In the genomic region with DNA sequence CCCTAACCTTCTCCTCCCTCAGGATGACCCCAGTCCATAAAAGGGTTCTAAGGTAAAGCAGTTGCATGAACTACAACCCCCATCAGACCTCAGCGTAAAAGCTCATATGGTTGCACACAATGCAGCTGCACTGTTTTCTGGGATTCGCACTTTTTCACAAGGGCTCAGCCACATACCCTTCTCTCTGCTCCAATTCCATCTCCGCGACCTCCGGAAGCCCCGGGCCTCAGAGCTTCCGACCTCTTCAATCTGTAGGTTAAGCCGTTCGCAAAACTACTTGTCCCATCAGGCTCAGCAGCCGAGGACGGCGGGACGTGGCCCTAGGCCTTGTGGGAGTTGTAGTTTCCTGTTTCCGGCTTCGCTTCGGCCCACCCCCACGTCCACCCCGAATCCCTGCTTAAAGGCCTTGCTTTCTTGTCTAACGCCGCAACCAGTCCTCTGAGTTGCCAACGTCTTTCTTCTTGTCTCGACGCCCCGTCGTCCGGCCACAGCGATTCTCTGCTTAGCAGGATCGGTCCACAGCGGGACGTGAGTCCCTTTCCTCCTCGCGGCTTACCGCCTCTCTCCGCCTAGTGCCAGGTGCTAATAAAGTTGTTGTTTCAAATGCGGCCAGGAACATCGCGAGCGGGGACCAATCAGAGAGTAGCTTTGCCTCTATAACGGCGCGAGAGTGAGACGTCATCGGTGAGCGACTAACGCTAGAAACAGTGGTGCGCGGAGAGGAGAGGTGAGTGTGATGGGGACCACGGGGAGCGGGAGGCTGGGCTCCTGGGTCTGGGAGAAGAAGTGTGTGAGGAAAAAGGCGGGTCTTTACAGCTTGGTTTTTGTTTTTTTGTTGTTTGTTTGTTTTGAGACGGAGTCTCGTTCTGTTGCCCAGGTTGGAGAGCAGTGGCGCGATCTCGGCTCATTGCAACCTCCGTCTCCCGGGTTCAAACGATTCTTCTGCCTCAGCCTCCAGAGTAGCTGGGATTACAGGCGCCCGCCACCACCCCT, we compare ENCODE assay signal across 8 cellular contexts. TPM values are rescaled to one million over a fixed set of nuclear protein-coding genes. Genes with fewer than 3 reads are reported as not detected.
A peak's percentile ranks its signal among the peaks of the same experiment; 100 is the strongest.
DNase-seq lines count a peak whose midpoint lies in the region; ATAC-seq and TF ChIP-seq lines count a peak whose summit lies in the region.

A gene with protein sequence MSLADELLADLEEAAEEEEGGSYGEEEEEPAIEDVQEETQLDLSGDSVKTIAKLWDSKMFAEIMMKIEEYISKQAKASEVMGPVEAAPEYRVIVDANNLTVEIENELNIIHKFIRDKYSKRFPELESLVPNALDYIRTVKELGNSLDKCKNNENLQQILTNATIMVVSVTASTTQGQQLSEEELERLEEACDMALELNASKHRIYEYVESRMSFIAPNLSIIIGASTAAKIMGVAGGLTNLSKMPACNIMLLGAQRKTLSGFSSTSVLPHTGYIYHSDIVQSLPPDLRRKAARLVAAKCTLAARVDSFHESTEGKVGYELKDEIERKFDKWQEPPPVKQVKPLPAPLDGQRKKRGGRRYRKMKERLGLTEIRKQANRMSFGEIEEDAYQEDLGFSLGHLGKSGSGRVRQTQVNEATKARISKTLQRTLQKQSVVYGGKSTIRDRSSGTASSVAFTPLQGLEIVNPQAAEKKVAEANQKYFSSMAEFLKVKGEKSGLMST (plus strand): TSS at position 684 of the 993 bp plus-strand sequence. CDS start 2,525 bp downstream, outside the sequence.
TFPT (minus strand) TSS at position 587 of the 993 bp plus-strand sequence; CDS start at position 199, 388 bp downstream.

- H3K9me3 ChIP-seq in SU-DHL-6 (ENCODE audit: insufficient read depth, low read length): no peaks in the 10 kb centered on the region
- no peaks in the 10 kb centered on the region for H3K9me3 ChIP-seq in ovary
- no peaks in the 10 kb centered on the region for H3K9me3 ChIP-seq in thyroid gland

- H3K4me1 ChIP-seq in ovary (ENCODE audit: insufficient read depth) (peaks cover 10% of the 10 kb centered on the region), thyroid gland (peaks cover 14 to 23% of the 10 kb centered on the region in 2 donors)

- H3K4me2 ChIP-seq in SU-DHL-6 (ENCODE audit: low read depth, low read length, poor library complexity, severe bottlenecking): peak within 1 kb of the TSS; percentile 84

- H3K27me3 Mint-ChIP-seq in activated naive CD8-positive, alpha-beta T cell treated with anti-CD3 and anti-CD28 coated beads, Interleukin-2, amount 10 ng/mL, durations not matched to agents 7 days and 5 days: no peaks in the 10 kb centered on the region

- peaks cover 32% of the 10 kb centered on the region for H3K79me2 ChIP-seq in SU-DHL-6 (ENCODE audit: insufficient read depth, low read length)

- intact Hi-C loops in Right ventricle myocardium inferior (cut with DNase I): loop anchor here (1.0 to 5.0 kb wide), 3 partner anchors 13 to 77 kb away; partner anchors contain the start of genes CNOT3, NDUFA3 and TSEN34
- intact Hi-C loops in ovary (cut with DNase I): loop anchor here in 1 of 4 donors (10.0 kb wide), 1 partner anchor 241 kb away; no protein-coding TSS in a partner anchor
- intact Hi-C loops in thyroid gland (cut with DNase I): no loop called here

- H3K9me3 Mint-ChIP-seq in activated naive CD8-positive, alpha-beta T cell treated with anti-CD3 and anti-CD28 coated beads, Interleukin-2, amount 10 ng/mL, durations not matched to agents 7 days and 5 days: no peaks in the 10 kb centered on the region

- H3K27ac ChIP-seq in SU-DHL-6 (ENCODE audit: low read depth, low read length): peak within 1 kb of the TSS; percentile 72
- peak within 1 kb of the TSS; percentile 69 to 81 for H3K27ac ChIP-seq in ovary
- peak within 1 kb of the TSS; percentile 49 to 89 (median 85) for H3K27ac ChIP-seq in thyroid gland

- H3K4me1 Mint-ChIP-seq in activated naive CD8-positive, alpha-beta T cell treated with anti-CD3 and anti-CD28 coated beads, Interleukin-2, amount 10 ng/mL, durations not matched to agents 7 days and 5 days: peaks cover 28% of the 10 kb centered on the region

- H3K36me3 ChIP-seq in SU-DHL-6 (ENCODE audit: low read length) (no peaks in the 10 kb centered on the region), ovary (no peaks in the 10 kb centered on the region), thyroid gland (peaks cover 15 to 20% of the 10 kb centered on the region in 2 donors)

- no peaks in the 10 kb centered on the region for H3K27me3 ChIP-seq in SU-DHL-6 (ENCODE audit: low read length)
- no peaks in the 10 kb centered on the region for H3K27me3 ChIP-seq in ovary
- no peaks in the 10 kb centered on the region for H3K27me3 ChIP-seq in thyroid gland

- H3K9me2 ChIP-seq in SU-DHL-6 (replicated peaks; ENCODE audit: insufficient read depth, low read length): no peaks in the 10 kb centered on the region

- DNase-seq in NCI-H128 (lab: John Stamatoyannopoulos, UW; ENCODE audit: unreplicated experiment) (peak; percentile 94), Right ventricle myocardium inferior (ENCODE audit: missing footprints) (peak; percentile 98), ovary (peak; percentile 95 to 98 (median 96)), thyroid gland (peak; percentile 96 to 98)
- peak; percentile 89 for DNase-seq in activated naive CD8-positive, alpha-beta T cell treated with anti-CD3 and anti-CD28 coated beads, Interleukin-2, amount 10 ng/mL, durations not matched to agents 7 days and 5 days

- peak; percentile 85 for ATAC-seq in HG02678 (IDR thresholded peaks at IDR 0.05; ENCODE audit: unreplicated experiment)
- ATAC-seq in activated naive CD8-positive, alpha-beta T cell treated with anti-CD3 and anti-CD28 coated beads, Interleukin-2, amount 10 ng/mL, durations not matched to agents 7 days and 5 days (ENCODE audit: low read depth): peak; percentile 86
- peak; percentile 96 for ATAC-seq in Right ventricle myocardium inferior

- H4K20me1 ChIP-seq in SU-DHL-6 (ENCODE audit: low read depth, low read length): no peaks in the 10 kb centered on the region

- H2AFZ ChIP-seq in SU-DHL-6 (ENCODE audit: low read depth, low read length, severe bottlenecking): peak within 1 kb of the TSS; percentile 67

- H3K9ac ChIP-seq in SU-DHL-6 (ENCODE audit: low read length): peak within 1 kb of the TSS; percentile 69

- H3K27ac Mint-ChIP-seq in activated naive CD8-positive, alpha-beta T cell treated with anti-CD3 and anti-CD28 coated beads, Interleukin-2, amount 10 ng/mL, durations not matched to agents 7 days and 5 days: peak within 1 kb of the TSS; percentile 91

- TF ChIP-seq CTCF in SU-DHL-6 (IDR thresholded peaks at IDR 0.05; ENCODE audit: insufficient read depth, low read length, poor library complexity, severe bottlenecking) (no peak), ovary (IDR thresholded peaks at IDR 0.05) (peak in 2 of 3 donors; percentile 25 to 31), thyroid gland (IDR thresholded peaks at IDR 0.05) (no peak)

- TF ChIP-seq POLR2A in GM10847 (IDR thresholded peaks at IDR 0.05; ENCODE audit: extremely low read depth, insufficient read length) (peak; percentile 60), ovary (IDR thresholded peaks at IDR 0.05) (peak; percentile 78), thyroid gland (IDR thresholded peaks at IDR 0.05) (peak; percentile 3 to 60)

- POLR2A ChIA-PET in activated naive CD8-positive, alpha-beta T cell treated with anti-CD3 and anti-CD28 coated beads, Interleukin-2, amount 10 ng/mL, durations not matched to agents 7 days and 5 days (lab: Charles Lee): interaction anchor here (0.6 to 3.0 kb wide), 16 partner anchors 11 to 346 kb away, joined by 3 to 38 read pairs (median 6); partner anchors contain the start of genes CNOT3, LENG1, LENG8 and MBOAT7

- 0 out of 2 replicates have a peak, but pooled peaks cover 5% of the 10 kb centered on the region for H3F3A ChIP-seq in SU-DHL-6 (ENCODE audit: insufficient read depth)

- H3K4me3 ChIP-seq in SU-DHL-6 (ENCODE audit: insufficient read depth, low read length, poor library complexity, severe bottlenecking) (peak within 1 kb of the TSS; percentile 78), ovary (peak within 1 kb of the TSS; percentile 72), thyroid gland (replicated peaks in 1 of 3) (peak within 1 kb of the TSS; percentile 21 to 58 (median 56))

- peak within 1 kb of the TSS; percentile 95 for H3K4me3 Mint-ChIP-seq in activated naive CD8-positive, alpha-beta T cell treated with anti-CD3 and anti-CD28 coated beads, Interleukin-2, amount 10 ng/mL, durations not matched to agents 7 days and 5 days

- 0% methylated on average over 60 of the region's 60 CpGs for WGBS in ovary, 3 donors
- 1 to 2% methylated on average over 59 to 60 of the region's 60 CpGs for WGBS in thyroid gland, 2 donors

- TF ChIP-seq EP300 in ovary (IDR thresholded peaks at IDR 0.05): no peak

- H3K36me3 Mint-ChIP-seq in activated naive CD8-positive, alpha-beta T cell treated with anti-CD3 and anti-CD28 coated beads, Interleukin-2, amount 10 ng/mL, durations not matched to agents 7 days and 5 days: peaks cover 16% of the 10 kb centered on the region

RNA-seq across cellular contexts. Expression of the first gene that starts in this region (rescaled TPM):
- total RNA-seq in activated naive CD8-positive, alpha-beta T cell treated with anti-CD3 and anti-CD28 coated beads, Interleukin-2, amount 10 ng/mL, durations not matched to agents 7 days and 5 days: 10 to 100 TPM; 66.3 to 69.3 TPM
- total RNA-seq in Right ventricle myocardium inferior: 39.5 TPM
- total RNA-seq in ovary: 10 to 100 TPM; 30.0 to 59.5 (median 48.8) TPM
- polyA plus RNA-seq in ovary: 10 to 100 TPM; 51.1 to 62.2 TPM
- total RNA-seq in thyroid gland: 10 to 100 TPM; 53.6 to 66.7 (median 57.1) TPM

RNA-seq across cellular contexts. Expression of gene TFPT, which starts in this region (rescaled TPM):
- total RNA-seq in activated naive CD8-positive, alpha-beta T cell treated with anti-CD3 and anti-CD28 coated beads, Interleukin-2, amount 10 ng/mL, durations not matched to agents 7 days and 5 days: 10 to 100 TPM; 37.9 to 43.3 TPM
- total RNA-seq in Right ventricle myocardium inferior (13.4 TPM), ovary (10 to 100 TPM in 6 of 7 donors, 1 to 10 TPM in 1; 7.6 to 18.3 (median 12.8) TPM), thyroid gland (10 to 100 TPM in 3 of 4 donors, 1 to 10 TPM in 1; 7.7 to 17.9 (median 13.5) TPM)
- polyA plus RNA-seq in ovary: 10 to 100 TPM in 1 of 2 donors, 1 to 10 TPM in 1; 2.4 to 14.1 TPM

Comparison
In these comparisons a context has a peak if more than half of its experiments do, and no peak if none do; other contexts are left out.
1. Peak in every context shown above with its lines: DNase-seq, ATAC-seq, H3K4me3 ChIP-seq and H3K27ac ChIP-seq.
2. CTCF ChIP-seq: peak in ovary (2 of 3); none in SU-DHL-6 (single experiment) and thyroid gland (0 of 6).